29 cellular contexts compared by ENCODE assay signal in the genomic region with DNA sequence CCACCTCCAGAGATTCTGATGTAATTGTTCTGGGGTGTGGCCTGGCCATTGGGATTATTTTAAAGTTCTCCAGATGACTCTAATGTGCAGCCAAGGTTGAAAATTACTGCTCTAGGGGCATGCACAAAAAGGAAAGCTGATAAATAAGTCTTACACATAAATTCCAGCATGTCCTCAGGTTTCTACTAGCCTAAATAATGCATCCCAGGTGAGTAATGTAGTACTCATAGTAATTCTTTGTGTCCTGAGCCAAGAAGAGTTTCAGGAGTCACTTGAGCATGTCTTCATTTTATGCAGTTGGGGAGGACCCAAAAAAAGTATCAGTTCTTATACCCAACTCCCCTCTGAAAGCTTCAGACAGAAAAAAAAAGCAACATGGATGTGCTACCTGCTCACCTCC.
"Had no signal": no experiment of that assay in that cellular context is flagged by ENCODE, and none has a peak within 500 bp of the region (broad histone marks: within the 10 kb centered on the region; RNA-seq: fewer than 3 reads in every experiment).

No MANE protein-coding gene starts in this region.

- ATAC-seq: T-cell had no signal

- H3K27ac Mint-ChIP-seq: activated CD4-positive, alpha-beta memory T cell treated with anti-CD3 and anti-CD28 coated beads for 36 hours; activated CD4-positive, alpha-beta T cell treated with anti-CD3 and anti-CD28 coated beads, Interleukin-2, amount 10 ng/mL, durations not matched to agents 7 days and 5 days; activated naive CD8-positive, alpha-beta T cell treated with anti-CD3 and anti-CD28 coated beads, Interleukin-2, amount 10 ng/mL, durations not matched to agents 7 days and 5 days; IgD-negative memory B cell; T-cell had no signal

- H3K4me3 Mint-ChIP-seq: activated CD4-positive, alpha-beta memory T cell treated with anti-CD3 and anti-CD28 coated beads for 36 hours; activated CD4-positive, alpha-beta T cell treated with anti-CD3 and anti-CD28 coated beads, Interleukin-2, amount 10 ng/mL, durations not matched to agents 7 days and 5 days; activated naive CD8-positive, alpha-beta T cell treated with anti-CD3 and anti-CD28 coated beads, Interleukin-2, amount 10 ng/mL, durations not matched to agents 7 days and 5 days; IgD-negative memory B cell; T-cell had no signal

- H3K27me3 ChIP-seq: adrenal gland, MG63, Peyer's patch had no signal

- H3K4me1 Mint-ChIP-seq: activated CD4-positive, alpha-beta T cell treated with anti-CD3 and anti-CD28 coated beads, Interleukin-2, amount 10 ng/mL, durations not matched to agents 7 days and 5 days; activated naive CD8-positive, alpha-beta T cell treated with anti-CD3 and anti-CD28 coated beads, Interleukin-2, amount 10 ng/mL, durations not matched to agents 7 days and 5 days; IgD-negative memory B cell; T-cell had no signal

- H3K36me3 Mint-ChIP-seq: activated CD4-positive, alpha-beta memory T cell treated with anti-CD3 and anti-CD28 coated beads for 36 hours; activated naive CD8-positive, alpha-beta T cell treated with anti-CD3 and anti-CD28 coated beads, Interleukin-2, amount 10 ng/mL, durations not matched to agents 7 days and 5 days; IgD-negative memory B cell; T-cell had no signal

- H3K9me3 Mint-ChIP-seq: activated CD4-positive, alpha-beta memory T cell treated with anti-CD3 and anti-CD28 coated beads for 36 hours; activated CD4-positive, alpha-beta T cell treated with anti-CD3 and anti-CD28 coated beads, Interleukin-2, amount 10 ng/mL, durations not matched to agents 7 days and 5 days; activated naive CD8-positive, alpha-beta T cell treated with anti-CD3 and anti-CD28 coated beads, Interleukin-2, amount 10 ng/mL, durations not matched to agents 7 days and 5 days; IgD-negative memory B cell; T-cell had no signal

- H3K9me3 ChIP-seq: adrenal gland, MG63, Peyer's patch had no signal

- H3K27me3 Mint-ChIP-seq: activated CD4-positive, alpha-beta memory T cell treated with anti-CD3 and anti-CD28 coated beads for 36 hours had no signal

- DNase-seq: activated CD4-positive, alpha-beta memory T cell treated with anti-CD3 and anti-CD28 coated beads for 36 hours; activated CD4-positive, alpha-beta T cell treated with anti-CD3 and anti-CD28 coated beads, Interleukin-2, amount 10 ng/mL, durations not matched to agents 7 days and 5 days; activated CD4-positive, CD25-positive, alpha-beta regulatory T cell; activated CD8-positive, alpha-beta memory T cell treated with anti-CD3 and anti-CD28 coated beads, Interleukin-2, amount 50 U/mL, for 4 hours; activated naive CD4-positive, alpha-beta T cell treated with anti-CD3 and anti-CD28 coated beads, Interleukin-2, amount 50 U/mL, for 16 hours; activated naive CD8-positive, alpha-beta T cell treated with anti-CD3 and anti-CD28 coated beads, Interleukin-2, amount 10 ng/mL, durations not matched to agents 7 days and 5 days; activated T-cell treated with anti-CD3 and anti-CD28 coated beads, Interleukin-2, amount 50 U/mL, for 1 hour; adrenal gland; anterior cingulate cortex; central memory CD4-positive, alpha-beta T cell; MG63; NCI-H1105; NCI-H1436; NCI-H1694 treated with DMSO at 0.1 percent for 48 hours; NCI-H2029 treated with DMSO at 0.1 percent for 48 hours; NCI-H345; NCI-H510A; NCI-H69; NK-92 treated with Interleukin-12 subunit alpha and Interleukin-12 subunit beta, amount 100 ng/mL, for 24 hours; OCI-M1; Peyer's patch; SIG-M5; T-cell; T-helper 2 cell; T1000 had no signal

- H3K36me3 ChIP-seq: adrenal gland, MG63, Peyer's patch had no signal

- H3K4me3 ChIP-seq: adrenal gland, MG63, Peyer's patch, SK-N-MC had no signal

- H3K4me1 ChIP-seq: adrenal gland, Peyer's patch had no signal

- H3K4me2 ChIP-seq: KMS-11 had no signal

- H3K9ac ChIP-seq: KMS-11 had no signal

- H3K27ac ChIP-seq: adrenal gland, KMS-11, Peyer's patch, SK-N-MC, VCaP had no signal
